29 cellular contexts compared by ENCODE assay signal in the genomic region with DNA sequence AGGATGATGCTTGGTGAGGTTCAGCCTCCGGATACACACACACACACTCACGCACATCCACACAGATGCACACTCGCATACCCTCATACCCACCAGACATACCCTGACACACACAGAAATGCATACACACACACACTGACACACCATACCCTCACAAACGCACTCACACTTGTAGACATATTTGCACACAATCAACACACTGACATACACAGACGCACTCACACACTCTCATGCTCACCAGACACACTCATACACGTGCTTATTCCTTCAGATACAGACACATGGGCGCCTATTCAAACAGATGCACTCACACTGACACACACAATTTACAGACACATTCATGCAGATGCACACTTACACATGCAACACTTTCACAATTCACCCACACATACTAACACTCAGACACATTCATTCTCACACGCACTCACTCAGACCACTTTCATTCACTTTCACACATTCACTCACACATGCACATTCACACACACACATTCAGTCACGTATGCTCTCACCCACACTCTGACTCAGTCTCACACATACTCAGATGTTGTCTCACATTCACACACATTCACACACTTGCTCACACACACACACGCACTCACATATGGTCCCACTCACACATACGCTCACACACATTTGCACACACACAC.
"Had no signal": no experiment of that assay in that cellular context is flagged by ENCODE, and none has a peak within 500 bp of the region (broad histone marks: within the 10 kb centered on the region; RNA-seq: fewer than 3 reads in every experiment).

No MANE protein-coding gene starts in this region.

- H3K36me3 ChIP-seq: esophagus muscularis mucosa, heart right ventricle, lower lobe of right lung, ovary, prostate gland, stomach, tibial artery, uterus had no signal

- H3K9me3 ChIP-seq: esophagus muscularis mucosa, lower lobe of right lung, mucosa of descending colon, ovary, prostate gland, tibial artery, uterus had no signal

- DNase-seq: activated B cell treated with CpG ODN at 0.5 μM for 24 hours; activated CD4-positive, alpha-beta T cell treated with anti-CD3 and anti-CD28 coated beads, Interleukin-2, amount 50 U/mL, for 1 hour; activated CD8-positive, alpha-beta T cell treated with anti-CD3 and anti-CD28 coated beads for 36 hours; activated naive CD4-positive, alpha-beta T cell; activated T-cell treated with anti-CD3 and anti-CD28 coated beads, Interleukin-2, amount 50 U/mL, for 4 hours; dermis blood vessel endothelial cell; effector CD4-positive, alpha-beta T cell; foreskin keratinocyte; heart right ventricle; kidney glomerular epithelial cell; lower lobe of right lung; mesenchymal stem cell; mucosa of descending colon; nephron progenitor cell; stimulated activated CD4-positive, alpha-beta T cell treated with anti-CD3 and anti-CD28 coated beads, Interleukin-1b, Interleukin-23, amount 100 ng/mL, for 48 hours; stimulated activated CD4-positive, alpha-beta T cell treated with anti-CD3 and anti-CD28 coated beads, Interleukin-4, amount 100 ng/mL, for 4 hours; stimulated activated CD8-positive, alpha-beta memory T cell treated with anti-CD3 and anti-CD28 coated beads, Interleukin-4, amount 100 ng/mL, for 48 hours; stomach; T-helper 2 cell; tibial artery; uterus had no signal

- ATAC-seq: activated CD8-positive, alpha-beta T cell treated with anti-CD3 and anti-CD28 coated beads for 36 hours; activated naive CD4-positive, alpha-beta T cell treated with anti-CD3 and anti-CD28 coated beads, Interleukin-2, amount 50 U/mL, for 72 hours; activated T-cell treated with anti-CD3 and anti-CD28 coated beads, Interleukin-2, amount 50 U/mL, for 4 hours; foreskin keratinocyte; heart right ventricle; left lobe of liver; lower lobe of right lung; mucosa of descending colon; stimulated activated memory B cell treated with anti-CD40 and anti-IgM and Interleukin-4, amounts not matched to agents 10 μg/mL and 1 μg/mL and 100 μg/mL, for 72 hours had no signal

- H3K4me1 ChIP-seq: esophagus muscularis mucosa, foreskin keratinocyte, heart right ventricle, lower lobe of right lung, prostate gland, stomach, tibial artery, uterus had no signal

- FAIRE-seq: colon had no signal

- H3K27me3 ChIP-seq: foreskin keratinocyte, ovary, uterus had no signal

- H3K4me2 ChIP-seq: smooth muscle cell had no signal

- H3K27ac ChIP-seq: esophagus muscularis mucosa, foreskin keratinocyte, heart right ventricle, lower lobe of right lung, ovary, prostate gland, stomach, tibial artery, uterus had no signal

- H3K4me3 ChIP-seq: esophagus muscularis mucosa, heart right ventricle, lower lobe of right lung, mucosa of descending colon, ovary, prostate gland, smooth muscle cell, stomach, tibial artery, uterus had no signal
